20 cellular contexts compared by ENCODE assay signal in genomic region chr2:136130045-136130444, GRCh38. TPM values are rescaled to one million over a fixed set of nuclear protein-coding genes. Genes with fewer than 3 reads are reported as not detected.
DNase-seq lines count a peak whose midpoint lies in the region; ATAC-seq and TF ChIP-seq lines count a peak whose summit lies in the region.
"Had no signal": no experiment of that assay in that cellular context is flagged by ENCODE, and none has a peak within 500 bp of the region (broad histone marks: within the 10 kb centered on the region; RNA-seq: fewer than 3 reads in every experiment).

No MANE protein-coding gene starts in this region.

- peaks cover 91% of the 10 kb centered on the region for H3K4me1 ChIP-seq in CD4-positive, CD25-positive, alpha-beta regulatory T cell (ENCODE audit: control insufficient read depth, insufficient read depth, low read length, poor library complexity, severe bottlenecking)
- H3K4me1 ChIP-seq in mucosa of descending colon (ENCODE audit: low read depth), result peaks cover 3% of the 10 kb centered on the region

- no peaks in the 10 kb centered on the region for H3K27me3 ChIP-seq in CD4-positive, CD25-positive, alpha-beta regulatory T cell (ENCODE audit: control insufficient read depth, insufficient read depth, low read length)

- POLR2A ChIA-PET in activated CD8-positive, alpha-beta T cell treated with anti-CD3 and anti-CD28 coated beads, Interleukin-2, amount 10 ng/mL, durations not matched to agents 7 days and 5 days (lab: Charles Lee), result interaction anchor here (0.8 to 5.1 kb wide), 8 partner anchors 11 to 216 kb away, joined by 3 to 47 read pairs (median 4); partner anchors contain the start of genes CXCR4 and DARS1
- POLR2A ChIA-PET in naive thymus-derived CD8-positive, alpha-beta T cell (lab: Charles Lee), result interaction anchor here (0.7 to 17.3 kb wide), 16 partner anchors 5 to 252 kb away, joined by 3 to 703 read pairs (median 5); partner anchors contain the start of genes CXCR4 and DARS1

- peaks cover 4% of the 10 kb centered on the region for H3K36me3 Mint-ChIP-seq in CD4-positive, CD25-positive, alpha-beta regulatory T cell
- peaks cover 6% of the 10 kb centered on the region for H3K36me3 Mint-ChIP-seq in Calu3 (ENCODE audit: insufficient read depth, unreplicated experiment)
- peaks cover 8% of the 10 kb centered on the region for H3K36me3 Mint-ChIP-seq in activated CD8-positive, alpha-beta T cell treated with anti-CD3 and anti-CD28 coated beads, Interleukin-2, amount 10 ng/mL, durations not matched to agents 7 days and 5 days (ENCODE audit: low read depth)
- no peaks in the 10 kb centered on the region for H3K36me3 Mint-ChIP-seq in naive thymus-derived CD8-positive, alpha-beta T cell

- peaks cover 7% of the 10 kb centered on the region for H3K27me3 Mint-ChIP-seq in CD4-positive, CD25-positive, alpha-beta regulatory T cell
- no peaks in the 10 kb centered on the region for H3K27me3 Mint-ChIP-seq in Calu3 (ENCODE audit: unreplicated experiment)
- peaks cover 3% of the 10 kb centered on the region for H3K27me3 Mint-ChIP-seq in activated CD8-positive, alpha-beta T cell treated with anti-CD3 and anti-CD28 coated beads, Interleukin-2, amount 10 ng/mL, durations not matched to agents 7 days and 5 days (ENCODE audit: low read depth)
- H3K27me3 Mint-ChIP-seq in naive thymus-derived CD8-positive, alpha-beta T cell, result no peaks in the 10 kb centered on the region

- H3K4me1 Mint-ChIP-seq in CD4-positive, CD25-positive, alpha-beta regulatory T cell, result peaks cover 16 to 99% (median 64%) of the 10 kb centered on the region in 4 donors
- peaks cover 33% of the 10 kb centered on the region for H3K4me1 Mint-ChIP-seq in Calu3 (ENCODE audit: low read depth, unreplicated experiment)
- H3K4me1 Mint-ChIP-seq in activated CD8-positive, alpha-beta T cell treated with anti-CD3 and anti-CD28 coated beads, Interleukin-2, amount 10 ng/mL, durations not matched to agents 7 days and 5 days (ENCODE audit: low read depth), result peaks cover 97% of the 10 kb centered on the region
- H3K4me1 Mint-ChIP-seq in naive thymus-derived CD8-positive, alpha-beta T cell, result peaks cover 60 to 100% (median 97%) of the 10 kb centered on the region in 4 donors

- peak overlapping the region; percentile 69 to 85 (median 76) for H3K4me3 Mint-ChIP-seq in CD4-positive, CD25-positive, alpha-beta regulatory T cell
- H3K4me3 Mint-ChIP-seq in Calu3 (ENCODE audit: low read depth, unreplicated experiment), result peak overlapping the region; percentile 3
- peak overlapping the region; percentile 53 for H3K4me3 Mint-ChIP-seq in activated CD8-positive, alpha-beta T cell treated with anti-CD3 and anti-CD28 coated beads, Interleukin-2, amount 10 ng/mL, durations not matched to agents 7 days and 5 days
- H3K4me3 Mint-ChIP-seq in naive thymus-derived CD8-positive, alpha-beta T cell, result peak overlapping the region; percentile 73 to 95 (median 87)

- peaks cover 0 to 1% (median 0%) of the 10 kb centered on the region in 7 donors for H3K9me3 Mint-ChIP-seq in CD4-positive, CD25-positive, alpha-beta regulatory T cell
- H3K9me3 Mint-ChIP-seq in Calu3 (ENCODE audit: low read depth, unreplicated experiment), result peaks cover 2% of the 10 kb centered on the region
- no peaks in the 10 kb centered on the region for H3K9me3 Mint-ChIP-seq in activated CD8-positive, alpha-beta T cell treated with anti-CD3 and anti-CD28 coated beads, Interleukin-2, amount 10 ng/mL, durations not matched to agents 7 days and 5 days (ENCODE audit: insufficient read depth)
- H3K9me3 Mint-ChIP-seq in naive thymus-derived CD8-positive, alpha-beta T cell, result no peaks in the 10 kb centered on the region

- H3K4me3 ChIP-seq in CD4-positive, CD25-positive, alpha-beta regulatory T cell (ENCODE audit: low read depth, low read length), result peak overlapping the region; percentile 64
- H3K4me3 ChIP-seq in mucosa of descending colon, result no peak overlapping the region
- H3K4me3 ChIP-seq: tibial nerve had no signal

- BruUV-seq in Calu3 (replicated peaks; lab: Mats Ljungman, UMichigan), result no TSS peak

- DNase-seq in CD4-positive, CD25-positive, alpha-beta regulatory T cell, result no peak
- DNase-seq in Calu3, result no peak
- no peak for DNase-seq in activated CD8-positive, alpha-beta T cell treated with anti-CD3 and anti-CD28 coated beads, Interleukin-2, amount 10 ng/mL, durations not matched to agents 7 days and 5 days
- DNase-seq in naive thymus-derived CD8-positive, alpha-beta T cell, result peak in 2 of 10 donors; percentile 29 to 42
- no peak for DNase-seq in mucosa of descending colon
- no peak for DNase-seq in ureter (ENCODE audit: low spot score)
- DNase-seq: activated CD8-positive, alpha-beta memory T cell treated with anti-CD3 and anti-CD28 coated beads, Interleukin-2, amount 50 U/mL, for 48 hours; cerebellar nuclear complex; Karpas-422; left cardiac atrium; NCI-H1417 treated with DMSO at 0.1 percent for 48 hours; NCI-H2171 treated with DMSO at 0.1 percent for 48 hours; NCI-H774 had no signal

- peak overlapping the region; percentile 99 for H3K27ac ChIP-seq in CD4-positive, CD25-positive, alpha-beta regulatory T cell (ENCODE audit: insufficient read depth, low read length, poor library complexity, severe bottlenecking)
- H3K27ac ChIP-seq: C4-2B had no signal

- intact Hi-C loops in Calu3 (cut with micrococcal nuclease; ENCODE audit: unreplicated experiment), result no loop called here
- intact Hi-C loops in mucosa of descending colon (cut with DNase I, micrococcal nuclease), result no loop called here

- peak overlapping the region; percentile 99 to 100 (median 99) for H3K27ac Mint-ChIP-seq in CD4-positive, CD25-positive, alpha-beta regulatory T cell
- peak overlapping the region; percentile 76 for H3K27ac Mint-ChIP-seq in Calu3 (ENCODE audit: unreplicated experiment)
- H3K27ac Mint-ChIP-seq in activated CD8-positive, alpha-beta T cell treated with anti-CD3 and anti-CD28 coated beads, Interleukin-2, amount 10 ng/mL, durations not matched to agents 7 days and 5 days, result peak overlapping the region; percentile 88
- H3K27ac Mint-ChIP-seq in naive thymus-derived CD8-positive, alpha-beta T cell, result peak overlapping the region; percentile 99 to 100 (median 100)

- no peaks in the 10 kb centered on the region for H3K36me3 ChIP-seq in CD4-positive, CD25-positive, alpha-beta regulatory T cell (ENCODE audit: control insufficient read depth, insufficient read depth, low read length)
- H3K36me3 ChIP-seq in mucosa of descending colon (ENCODE audit: low read depth), result no peaks in the 10 kb centered on the region
- H3K36me3 ChIP-seq: tibial nerve had no signal

- no peak for ATAC-seq in CD4-positive, CD25-positive, alpha-beta regulatory T cell (ENCODE audit: low read depth in 2 of 2)
- ATAC-seq in activated CD8-positive, alpha-beta T cell treated with anti-CD3 and anti-CD28 coated beads, Interleukin-2, amount 10 ng/mL, durations not matched to agents 7 days and 5 days, result no peak
- peak; percentile 1 for ATAC-seq in naive thymus-derived CD8-positive, alpha-beta T cell
- ATAC-seq in mucosa of descending colon (no peak), HG02588 (IDR thresholded peaks at IDR 0.05; ENCODE audit: unreplicated experiment) (no peak)
- ATAC-seq: Panc1, sciatic nerve, SK-N-SH treated with all-trans-retinoic acid at 6 μM for 48 hours had no signal

- CTCF ChIA-PET in Calu3 (lab: Charles Lee), result no interaction called here
- CTCF ChIA-PET in activated CD8-positive, alpha-beta T cell treated with anti-CD3 and anti-CD28 coated beads, Interleukin-2, amount 10 ng/mL, durations not matched to agents 7 days and 5 days (lab: Charles Lee), result interaction anchor here (0.9 to 2.4 kb wide), 10 partner anchors 109 to 254 kb away, joined by 3 to 11 read pairs (median 3); no protein-coding TSS in a partner anchor

- TF ChIP-seq CTCF in Calu3 (IDR thresholded peaks at IDR 0.05; ENCODE audit: unreplicated experiment) (no peak), mucosa of descending colon (IDR thresholded peaks at IDR 0.05) (no peak)

- no peaks in the 10 kb centered on the region for H3K9me3 ChIP-seq in CD4-positive, CD25-positive, alpha-beta regulatory T cell (ENCODE audit: control insufficient read depth in 2 of 2, low read length in 2 of 2)
- H3K9me3 ChIP-seq in mucosa of descending colon, result no peaks in the 10 kb centered on the region
- H3K9me3 ChIP-seq: tibial nerve had no signal

RNA-seq across cellular contexts. Expression of gene CXCR4, which starts 12.1 kb away (rescaled TPM):
- 2,224 TPM for total RNA-seq in CD4-positive, CD25-positive, alpha-beta regulatory T cell
- polyA plus RNA-seq in CD4-positive, CD25-positive, alpha-beta regulatory T cell, result 100 to 1,000 TPM; 536 to 682 (median 586) TPM
- 12.4 and 16.7 TPM in 2 replicates for total RNA-seq in Calu3 (2022)
- total RNA-seq in activated CD8-positive, alpha-beta T cell treated with anti-CD3 and anti-CD28 coated beads, Interleukin-2, amount 10 ng/mL, durations not matched to agents 7 days and 5 days, result 100 to 1,000 TPM; 219 to 226 TPM
- total RNA-seq in naive thymus-derived CD8-positive, alpha-beta T cell, result 100 to 1,000 TPM; 366 TPM
- polyA plus RNA-seq in naive thymus-derived CD8-positive, alpha-beta T cell, result 1,000 to 10,000 TPM in 1 of 3 donors, 100 to 1,000 TPM in 2; 439 to 1,161 (median 485) TPM
- 10 to 100 TPM in 1 of 3 donors, 1 to 10 TPM in 2; 3.6 to 12.6 (median 3.9) TPM for total RNA-seq in mucosa of descending colon
- 23.2 TPM for total RNA-seq in ureter
- total RNA-seq: fibroblast of villous mesenchyme had no signal

Comparison
In these comparisons a context has a peak if more than half of its experiments do, and no peak if none do; other contexts are left out.
1. ATAC-seq: peak in naive thymus-derived CD8-positive, alpha-beta T cell (2 of 2); none in CD4-positive, CD25-positive, alpha-beta regulatory T cell (0 of 2), activated CD8-positive, alpha-beta T cell treated with anti-CD3 and anti-CD28 coated beads, Interleukin-2, amount 10 ng/mL, durations not matched to agents 7 days and 5 days (single experiment), mucosa of descending colon (single experiment) and HG02588 (single experiment).
2. H3K4me3 Mint-ChIP-seq: peak in every context shown above with its lines; median percentile 87 in naive thymus-derived CD8-positive, alpha-beta T cell; 76 in CD4-positive, CD25-positive, alpha-beta regulatory T cell; 53 in activated CD8-positive, alpha-beta T cell treated with anti-CD3 and anti-CD28 coated beads, Interleukin-2, amount 10 ng/mL, durations not matched to agents 7 days and 5 days; 3 in Calu3.
3. Peak in every context shown above with its lines, with median percentiles within 50 percentile points of each other: H3K27ac Mint-ChIP-seq.